Comparison of ENCODE assay signal across 25 cellular contexts in the genomic region with DNA sequence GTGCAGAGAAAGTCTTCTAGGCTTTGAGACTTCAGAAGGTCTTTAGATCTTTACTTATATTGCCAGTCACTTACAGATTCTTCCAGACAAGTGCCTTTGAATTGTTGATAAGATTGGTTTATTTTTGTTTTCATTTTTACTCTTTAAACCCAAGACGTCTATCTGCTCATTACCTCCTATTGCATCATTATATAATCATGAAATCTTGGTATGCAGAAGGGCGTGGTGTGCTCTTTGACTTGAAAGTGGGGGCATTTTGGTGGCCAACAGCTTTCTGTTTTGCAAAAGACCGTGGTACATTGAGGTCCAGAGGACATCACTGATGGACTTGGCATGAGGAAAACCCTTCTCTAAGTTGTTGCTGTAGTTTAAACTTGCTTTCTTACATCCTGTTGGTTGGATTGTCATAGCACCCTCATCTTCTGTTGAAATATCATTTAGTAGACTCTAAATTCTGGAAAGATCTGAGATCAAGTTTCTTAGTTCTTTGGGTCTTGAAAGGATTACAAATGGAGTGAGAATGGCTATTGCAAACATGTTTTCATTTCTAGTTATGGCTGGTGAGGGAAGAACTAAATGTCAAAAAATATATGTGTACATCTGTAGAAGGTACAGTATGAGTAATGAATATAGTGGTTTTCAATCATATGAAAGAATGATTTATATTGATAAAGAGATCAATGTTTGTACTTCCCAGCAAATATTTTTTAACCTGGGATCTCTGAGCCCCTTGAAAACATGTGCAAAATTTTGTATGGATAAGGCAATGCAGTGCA.
"Had no signal": no experiment of that assay in that cellular context is flagged by ENCODE, and none has a peak within 500 bp of the region (broad histone marks: within the 10 kb centered on the region; RNA-seq: fewer than 3 reads in every experiment).

No MANE protein-coding gene starts in this region.

- ATAC-seq: esophagus mucosa, heart left ventricle, left cardiac atrium, mucosa of descending colon, right cardiac atrium had no signal

- H3K27me3 ChIP-seq: testis, uterus had no signal

- H3K27ac ChIP-seq: heart left ventricle, parathyroid adenoma, stomach, testis, uterus had no signal

- H3K9ac ChIP-seq: parathyroid adenoma had no signal

- H3K4me3 Mint-ChIP-seq: activated naive CD8-positive, alpha-beta T cell; memory B cell; nephron progenitor cell had no signal

- H3K4me3 ChIP-seq: heart left ventricle, mucosa of descending colon, stomach, testis, uterus had no signal

- H3K9me3 ChIP-seq: heart left ventricle, mucosa of descending colon, stomach, testis, uterus had no signal

- DNase-seq: activated CD4-positive, alpha-beta T cell treated with anti-CD3 and anti-CD28 coated beads for 1 hour; activated naive CD4-positive, alpha-beta T cell; activated T-cell treated with anti-CD3 and anti-CD28 coated beads, Interleukin-2, amount 50 U/mL, for 1 hour; cerebellar nuclear complex; cortex of kidney; effector CD4-positive, alpha-beta T cell; heart left ventricle; left cardiac atrium; mucosa of descending colon; nephron progenitor cell; right cardiac atrium; stimulated activated CD4-positive, alpha-beta T cell treated with anti-CD3 and anti-CD28 coated beads, Interleukin-12 subunit alpha, Interleukin-12 subunit beta, amount 100 ng/mL, for 4 hours; stomach; T-helper 9 cell; testis; trophoblast cell; uterus had no signal

- H3K9me3 Mint-ChIP-seq: activated T-helper 2 cell treated with anti-CD3 and anti-CD28 coated beads, Interferon-gamma antibody, Interleukin-2, Interleukin-4, amounts not matched to agents 10 μg/mL and 5 μg/mL and 100 μg/mL, durations not matched to agents 14 hours and 24 hours and 36 hours; memory B cell; nephron progenitor cell had no signal

- FAIRE-seq: bronchial epithelial cell, endometrium, islet of Langerhans had no signal

- H3K36me3 ChIP-seq: heart left ventricle, stomach, uterus had no signal

- H3K4me1 ChIP-seq: heart left ventricle, parathyroid adenoma, stomach, testis, uterus had no signal

- H3K27ac Mint-ChIP-seq: activated naive CD8-positive, alpha-beta T cell; activated T-helper 2 cell treated with anti-CD3 and anti-CD28 coated beads, Interferon-gamma antibody, Interleukin-2, Interleukin-4, amounts not matched to agents 10 μg/mL and 5 μg/mL and 100 μg/mL, durations not matched to agents 14 hours and 24 hours and 36 hours; memory B cell; nephron progenitor cell had no signal

- H3K4me1 Mint-ChIP-seq: memory B cell, nephron progenitor cell had no signal
